In the genomic region with DNA sequence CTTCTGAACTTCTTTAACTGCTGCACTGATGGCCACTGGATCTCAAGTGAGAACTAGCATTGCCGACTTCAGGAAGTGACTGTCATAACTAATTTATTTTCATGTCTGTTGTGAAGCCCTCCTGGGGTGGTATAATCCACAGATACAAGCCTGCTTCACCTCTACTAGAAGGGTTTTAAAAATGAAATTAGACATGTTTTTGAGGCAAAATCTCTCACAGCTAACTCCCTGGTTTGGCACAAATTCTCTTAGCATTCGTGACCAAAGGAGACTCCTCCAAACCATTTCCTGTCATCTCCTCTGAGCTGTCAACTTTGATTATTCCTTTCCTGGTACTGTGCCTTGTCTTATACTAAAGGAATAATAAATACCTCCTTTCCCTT, we compare ENCODE assay signal across 23 cellular contexts.
"Had no signal": no experiment of that assay in that cellular context is flagged by ENCODE, and none has a peak within 500 bp of the region (broad histone marks: within the 10 kb centered on the region; RNA-seq: fewer than 3 reads in every experiment).

No MANE protein-coding gene starts in this region.

- H3K36me3 Mint-ChIP-seq: natural killer cell treated with Interleukin-12 subunit alpha and Interleukin-12 subunit beta and Interleukin-15 and Interleukin-18, amount 100 ng/mL, for 72 hours had no signal

- H3K27ac Mint-ChIP-seq: natural killer cell treated with Interleukin-12 subunit alpha and Interleukin-12 subunit beta and Interleukin-15 and Interleukin-18, amount 100 ng/mL, for 72 hours had no signal

- DNase-seq: cortex of kidney; dorsolateral prefrontal cortex; effector CD8-positive, alpha-beta T cell; foreskin melanocyte; head of caudate nucleus; kidney; left cardiac atrium; left ventricle myocardium inferior; lower lobe of right lung; mesenchymal stem cell; midbrain; occipital lobe; spleen; stimulated activated CD4-positive, alpha-beta T cell treated with anti-CD3 and anti-CD28 coated beads, Interleukin-15, amount 100 ng/mL, for 24 hours; stimulated activated CD4-positive, alpha-beta T cell treated with anti-CD3 and anti-CD28 coated beads, Interleukin-1b, Interleukin-23, amount 100 ng/mL, for 48 hours; stimulated activated CD4-positive, alpha-beta T cell treated with anti-CD3 and anti-CD28 coated beads, Interleukin-4, amount 100 ng/mL, for 4 hours; stimulated activated naive CD4-positive, alpha-beta T cell; trophoblast cell had no signal

- H3K79me2 ChIP-seq: hepatocyte, parathyroid adenoma had no signal

- H3K4me1 ChIP-seq: lower lobe of right lung, parathyroid adenoma, prostate gland had no signal

- H3K27ac ChIP-seq: dorsolateral prefrontal cortex, hepatocyte, left ventricle myocardium inferior, lower lobe of right lung, parathyroid adenoma, prostate gland, spleen had no signal

- H3K9me3 Mint-ChIP-seq: natural killer cell treated with Interleukin-12 subunit alpha and Interleukin-12 subunit beta and Interleukin-15 and Interleukin-18, amount 100 ng/mL, for 72 hours had no signal

- H3K36me3 ChIP-seq: left ventricle myocardium inferior, lower lobe of right lung, prostate gland, spleen had no signal

- H3K4me2 ChIP-seq: hepatocyte had no signal

- H3K4me3 Mint-ChIP-seq: natural killer cell treated with Interleukin-12 subunit alpha and Interleukin-12 subunit beta and Interleukin-15 and Interleukin-18, amount 100 ng/mL, for 72 hours had no signal

- FAIRE-seq: kidney had no signal

- H3K9me3 ChIP-seq: lower lobe of right lung, prostate gland had no signal

- ATAC-seq: left cardiac atrium; lower lobe of right lung; natural killer cell treated with Interleukin-12 subunit alpha and Interleukin-12 subunit beta and Interleukin-15 and Interleukin-18, amount 100 ng/mL, for 72 hours; sciatic nerve had no signal

- H3K9ac ChIP-seq: parathyroid adenoma had no signal

- H2AFZ ChIP-seq: hepatocyte, parathyroid adenoma had no signal

- H3K4me3 ChIP-seq: dorsolateral prefrontal cortex, hepatocyte, left ventricle myocardium inferior, lower lobe of right lung, prostate gland, spleen had no signal
